ENCODE assay signal across 8 cellular contexts in genomic region chr18:9914584-9915290, GRCh38. TPM values are rescaled to one million over a fixed set of nuclear protein-coding genes. Genes with fewer than 3 reads are reported as not detected.
DNase-seq lines count a peak whose midpoint lies in the region; FAIRE-seq and TF ChIP-seq lines count a peak whose summit lies in the region.

No MANE protein-coding gene starts in this region.

- H4K20me1 ChIP-seq in astrocyte (ENCODE audit: insufficient read depth, low read length), result peaks cover 50% of the 10 kb centered on the region

- H3K4me1 ChIP-seq in astrocyte (ENCODE audit: insufficient read depth, low read length), result peaks cover 25% of the 10 kb centered on the region
- peaks cover 29% of the 10 kb centered on the region for H3K4me1 ChIP-seq in iPS-15b (ENCODE audit: control insufficient read depth, insufficient read depth, low read length)
- peaks cover 35 to 39% (median 37%) of the 10 kb centered on the region in 3 donors for H3K4me1 ChIP-seq in skeletal muscle tissue (ENCODE audit: control insufficient read depth in 3 of 3, insufficient read depth in 3 of 3, low read length in 3 of 3)

- H3K9me3 Mint-ChIP-seq in astrocyte (ENCODE audit: unreplicated experiment), result no peaks in the 10 kb centered on the region

- H3K27me3 ChIP-seq in astrocyte (ENCODE audit: insufficient read depth, low read length), result no peaks in the 10 kb centered on the region
- H3K27me3 ChIP-seq in iPS-15b (ENCODE audit: control insufficient read depth, insufficient read depth, low read length), result peaks cover 2% of the 10 kb centered on the region
- H3K27me3 ChIP-seq in skeletal muscle tissue (ENCODE audit: control insufficient read depth in 3 of 3, insufficient read depth in 3 of 3, low read length in 3 of 3), result no peaks in the 10 kb centered on the region

- no peak for FAIRE-seq in astrocyte (lab: Jason Lieb, UNC)

- H3K36me3 ChIP-seq in astrocyte (ENCODE audit: insufficient read depth, low read length) (no peaks in the 10 kb centered on the region), iPS-15b (ENCODE audit: control insufficient read depth, insufficient read depth, low read length) (no peaks in the 10 kb centered on the region), skeletal muscle tissue (ENCODE audit: control insufficient read depth in 3 of 3, insufficient read depth in 3 of 3, low read length in 3 of 3) (no peaks in the 10 kb centered on the region)

- peaks cover 8% of the 10 kb centered on the region for H3K4me1 Mint-ChIP-seq in astrocyte (ENCODE audit: low read depth, unreplicated experiment)

- H3K4me3 Mint-ChIP-seq in astrocyte (ENCODE audit: unreplicated experiment), result peak overlapping the region; percentile 97

- H3K27ac Mint-ChIP-seq in astrocyte (ENCODE audit: unreplicated experiment), result peak overlapping the region; percentile 92

- H3K27ac ChIP-seq in astrocyte (ENCODE audit: low read depth, low read length) (peak overlapping the region; percentile 98), skeletal muscle tissue (ENCODE audit: low read depth, low read length) (peak overlapping the region; percentile 99)

- H2AFZ ChIP-seq in astrocyte (ENCODE audit: low read depth, low read length), result no peak overlapping the region

- H3K9ac ChIP-seq in astrocyte (ENCODE audit: low read length), result peak overlapping the region; percentile 98
- peak overlapping the region; percentile 54 for H3K9ac ChIP-seq in iPS-15b (ENCODE audit: low read depth, low read length)
- H3K9ac ChIP-seq in skeletal muscle tissue (ENCODE audit: low read depth in 1 of 3, low read length in 3 of 3), result peak overlapping the region; percentile 87 to 93 (median 90)

- H3K4me2 ChIP-seq in astrocyte (ENCODE audit: low read length), result peak overlapping the region; percentile 87

- H3K9me3 ChIP-seq in astrocyte (ENCODE audit: insufficient read depth, low read depth, low read length) (no peaks in the 10 kb centered on the region), iPS-15b (ENCODE audit: control insufficient read depth, insufficient read depth, low read length) (no peaks in the 10 kb centered on the region), skeletal muscle tissue (ENCODE audit: control insufficient read depth in 3 of 3, low read length in 3 of 3) (no peaks in the 10 kb centered on the region)

- H3K27me3 Mint-ChIP-seq in astrocyte (ENCODE audit: low read depth, unreplicated experiment), result no peaks in the 10 kb centered on the region

- H3K36me3 Mint-ChIP-seq in astrocyte (ENCODE audit: low read depth, unreplicated experiment), result no peaks in the 10 kb centered on the region

- DNase-seq in ELR (ENCODE audit: low read depth) (peak; percentile 93), H4 (ENCODE audit: low spot score) (peak; percentile 77), LoVo (ENCODE audit: low spot score) (peak; percentile 85), T-helper 9 cell (peak; percentile 73), astrocyte (ENCODE audit: low read depth) (peak; percentile 69), NCI-H1930 (lab: John Stamatoyannopoulos, UW) (no peak)

- H3K4me3 ChIP-seq in astrocyte (ENCODE audit: insufficient read depth, low read depth, low read length) (peak overlapping the region; percentile 91), iPS-15b (ENCODE audit: low read depth, low read length) (peak overlapping the region; percentile 77), skeletal muscle tissue (ENCODE audit: low read length in 3 of 3) (peak overlapping the region; percentile 85 to 98 (median 91))

- H3K79me2 ChIP-seq in astrocyte (ENCODE audit: insufficient read depth, low read length), result peaks cover 58% of the 10 kb centered on the region

- no peak for TF ChIP-seq CTCF in astrocyte (IDR thresholded peaks at IDR 0.05; ENCODE audit: insufficient read depth, low read depth, low read length)

RNA-seq across cellular contexts. Expression of gene VAPA, which starts 0.9 kb away (rescaled TPM):
- 318 and 364 TPM in 2 replicates for total RNA-seq in H4 (2014; rRNA removed; shearing (Covaris generic))
- total RNA-seq in astrocyte (176 and 181 TPM in 2 replicates), skeletal muscle tissue (127 TPM)

RNA-seq across cellular contexts. Expression of gene TXNDC2, which starts 29.0 kb away (rescaled TPM):
- total RNA-seq in H4 (2014; rRNA removed; shearing (Covaris generic)), result 0.29 and 0.55 TPM in 2 replicates
- 0.07 TPM in 1 of 2 replicates, not detected in the other for total RNA-seq in astrocyte
- total RNA-seq in skeletal muscle tissue, result not detected

Comparison
In these comparisons a context has a peak if more than half of its experiments do, and no peak if none do; other contexts are left out.
1. DNase-seq: peak in ELR (single experiment), H4 (single experiment), LoVo (single experiment), T-helper 9 cell (single experiment) and astrocyte (single experiment); none in NCI-H1930 (0 of 2).
2. Peak in every context shown above with its lines, with median percentiles within 50 percentile points of each other: H3K4me3 ChIP-seq and H3K9ac ChIP-seq.